8 cellular contexts compared by ENCODE assay signal in genomic region chr3:105867690-105868449, GRCh38. TPM values are rescaled to one million over a fixed set of nuclear protein-coding genes. Genes with fewer than 3 reads are reported as not detected.
DNase-seq lines count a peak whose midpoint lies in the region; ATAC-seq and TF ChIP-seq lines count a peak whose summit lies in the region.

No MANE protein-coding gene starts in this region.

- H3K27me3 Mint-ChIP-seq in Calu3 (ENCODE audit: unreplicated experiment) = no peaks in the 10 kb centered on the region

- ATAC-seq in left lung (no peak), thoracic aorta (ENCODE audit: insufficient number of reproducible peaks, low FRiP score, low read depth) (no peak), HG02642 (IDR thresholded peaks at IDR 0.05; ENCODE audit: poor library complexity, unreplicated experiment) (no peak), GM18517 (IDR thresholded peaks at IDR 0.05; ENCODE audit: unreplicated experiment) (no peak)

- no peaks in the 10 kb centered on the region for H3K27me3 ChIP-seq in left lung
- no peaks in the 10 kb centered on the region for H3K27me3 ChIP-seq in thoracic aorta (replicated peaks; ENCODE audit: insufficient read depth)

- H3K9me3 Mint-ChIP-seq in Calu3 (ENCODE audit: low read depth, unreplicated experiment) = no peaks in the 10 kb centered on the region

- H3K4me3 Mint-ChIP-seq in Calu3 (ENCODE audit: low read depth, unreplicated experiment) = peak overlapping the region; percentile 92

- peak overlapping the region; percentile 92 to 98 for H3K27ac ChIP-seq in left lung
- H3K27ac ChIP-seq in thoracic aorta = peak overlapping the region; percentile 95 to 99

- H3K4me1 ChIP-seq in left lung (peaks cover 18 to 48% of the 10 kb centered on the region in 2 donors), thoracic aorta (ENCODE audit: control insufficient read depth in 1 of 2, low read depth in 2 of 2) (peaks cover 25 to 44% of the 10 kb centered on the region in 2 donors)

- H3K4me3 ChIP-seq in Jurkat, Clone E6-1 (ENCODE audit: low read length) = peak overlapping the region; percentile 81
- H3K4me3 ChIP-seq in astrocyte of the cerebellum (ENCODE audit: low read depth, low read length) (peak overlapping the region; percentile 84), left lung (peak overlapping the region; percentile 76 to 90), thoracic aorta (peak overlapping the region; percentile 97)

- DNase-seq in Calu3 (no peak), astrocyte of the cerebellum (ENCODE audit: low read depth) (no peak), left lung (no peak), thoracic aorta (ENCODE audit: low spot score) (no peak), NCI-H1417 treated with DMSO at 0.1 percent for 48 hours (lab: John Stamatoyannopoulos, UW) (no peak)
- no peak for DNase-seq in Jurkat, Clone E6-1 (ENCODE audit: low read depth, low spot score)

- H3K4me1 Mint-ChIP-seq in Calu3 (ENCODE audit: low read depth, unreplicated experiment) = peaks cover 19% of the 10 kb centered on the region

- no peaks in the 10 kb centered on the region for H3K36me3 ChIP-seq in left lung
- no peaks in the 10 kb centered on the region for H3K36me3 ChIP-seq in thoracic aorta

- H3K27ac Mint-ChIP-seq in Calu3 (ENCODE audit: unreplicated experiment) = peak overlapping the region; percentile 86

- H3K36me3 Mint-ChIP-seq in Calu3 (ENCODE audit: insufficient read depth, unreplicated experiment) = peaks cover 29% of the 10 kb centered on the region

- TF ChIP-seq CTCF in Calu3 (IDR thresholded peaks at IDR 0.05; ENCODE audit: unreplicated experiment) (no peak), astrocyte of the cerebellum (IDR thresholded peaks at IDR 0.05; ENCODE audit: low read depth, low read length, missing control alignments) (no peak), left lung (IDR thresholded peaks at IDR 0.05) (no peak), thoracic aorta (IDR thresholded peaks at IDR 0.05) (peak; percentile 4)

- intact Hi-C loops in Calu3 (cut with micrococcal nuclease; ENCODE audit: unreplicated experiment) (loop anchor here (5.0 to 10.0 kb wide), 3 partner anchors 183 to 1194 kb away; no protein-coding TSS in a partner anchor), left lung (cut with DNase I) (no loop called here)

- CTCF ChIA-PET in Calu3 (lab: Charles Lee) = no interaction called here

- no peaks in the 10 kb centered on the region for H3K9me3 ChIP-seq in left lung
- H3K9me3 ChIP-seq in thoracic aorta = no peaks in the 10 kb centered on the region

- in situ Hi-C loops in astrocyte of the cerebellum (cut with HindIII; ENCODE audit: low sequenced_read_pairs) = no loop called here

- BruUV-seq in Calu3 (replicated peaks; lab: Mats Ljungman, UMichigan) = no TSS peak

RNA-seq across cellular contexts. Expression of gene CBLB, which starts 0.9 kb away (rescaled TPM):
- 17.9 and 26.2 TPM in 2 replicates for total RNA-seq in Calu3 (2022)
- polyA plus RNA-seq in Jurkat, Clone E6-1 (2012; ENCODE audit: insufficient read depth, insufficient read length) = 10.4 TPM
- total RNA-seq in left lung = 10 to 100 TPM; 30.7 to 34.7 TPM
- total RNA-seq in thoracic aorta = 100 to 1,000 TPM in 1 of 2 donors, 10 to 100 TPM in 1; 51.0 to 145 TPM
